Comparison of ENCODE assay signal across 11 cellular contexts in genomic region chr7:48389977-48390376, GRCh38.
DNase-seq lines count a peak whose midpoint lies in the region; ATAC-seq and TF ChIP-seq lines count a peak whose summit lies in the region.
"Had no signal": no experiment of that assay in that cellular context is flagged by ENCODE, and none has a peak within 500 bp of the region (broad histone marks: within the 10 kb centered on the region; RNA-seq: fewer than 3 reads in every experiment).

No MANE protein-coding gene starts in this region.

- H3K4me3 ChIP-seq in astrocyte of the spinal cord (ENCODE audit: low read depth, low read length), result no peak overlapping the region
- H3K4me3 ChIP-seq in mucosa of descending colon, result no peak overlapping the region
- no peak overlapping the region for H3K4me3 ChIP-seq in SJCRH30
- H3K4me3 ChIP-seq: thyroid gland had no signal

- H3K36me3 Mint-ChIP-seq in nephron progenitor cell (ENCODE audit: low read depth), result no peaks in the 10 kb centered on the region

- TF ChIP-seq CTCF in astrocyte of the spinal cord (IDR thresholded peaks at IDR 0.05; ENCODE audit: low read depth, low read length), result no peak
- TF ChIP-seq CTCF in mucosa of descending colon (IDR thresholded peaks at IDR 0.05), result no peak
- no peak for TF ChIP-seq CTCF in nephron progenitor cell (IDR thresholded peaks at IDR 0.05)

- no peaks in the 10 kb centered on the region for H3K9me3 ChIP-seq in mucosa of descending colon
- no peaks in the 10 kb centered on the region for H3K9me3 ChIP-seq in SJCRH30 (replicated peaks)
- H3K9me3 ChIP-seq: thyroid gland had no signal

- peak; percentile 45 for ATAC-seq in HG03575 (IDR thresholded peaks at IDR 0.05; ENCODE audit: extremely low read depth, insufficient number of reproducible peaks, low FRiP score, unreplicated experiment)
- ATAC-seq in mucosa of descending colon, result peak; percentile 25

- in situ Hi-C loops in astrocyte of the spinal cord (cut with HindIII; ENCODE audit: low sequenced_read_pairs), result no loop called here

- H3K4me1 Mint-ChIP-seq in nephron progenitor cell, result no peaks in the 10 kb centered on the region

- DNase-seq in EL, result peak; percentile 3
- peak; percentile 77 for DNase-seq in astrocyte of the spinal cord (ENCODE audit: low read depth, low spot score)
- peak in 1 of 3 donors; percentile 6 for DNase-seq in mucosa of descending colon
- DNase-seq in nephron progenitor cell, result no peak
- DNase-seq in SJCRH30, result no peak
- no peak for DNase-seq in DMS 273 (lab: John Stamatoyannopoulos, UW; ENCODE audit: unreplicated experiment)
- no peak for DNase-seq in NCI-H82 (lab: John Stamatoyannopoulos, UW)
- DNase-seq: stimulated activated CD4-positive, alpha-beta T cell treated with anti-CD3 and anti-CD28 coated beads, Interleukin-2, amount 100 ng/mL, for 24 hours; T1000; thyroid gland had no signal

- H3K4me3 Mint-ChIP-seq in nephron progenitor cell, result no peak overlapping the region

- H3K4me1 ChIP-seq in mucosa of descending colon (ENCODE audit: low read depth) (no peaks in the 10 kb centered on the region), SJCRH30 (no peaks in the 10 kb centered on the region)

- no peak overlapping the region for H3K27ac Mint-ChIP-seq in nephron progenitor cell

- intact Hi-C loops in mucosa of descending colon (cut with DNase I, micrococcal nuclease), result no loop called here

- H3K9me3 Mint-ChIP-seq in nephron progenitor cell, result no peaks in the 10 kb centered on the region

- no peak overlapping the region for H3K27ac ChIP-seq in SJCRH30
- H3K27ac ChIP-seq: thyroid gland had no signal

- peaks cover 3% of the 10 kb centered on the region for H3K27me3 Mint-ChIP-seq in nephron progenitor cell (ENCODE audit: low read depth, poor library complexity)

- H3K36me3 ChIP-seq in mucosa of descending colon (ENCODE audit: low read depth) (no peaks in the 10 kb centered on the region), SJCRH30 (no peaks in the 10 kb centered on the region)
- H3K36me3 ChIP-seq: thyroid gland had no signal

- no peaks in the 10 kb centered on the region for H3K27me3 ChIP-seq in SJCRH30
- H3K27me3 ChIP-seq: thyroid gland had no signal

Comparison
In these comparisons a context has a peak if more than half of its experiments do, and no peak if none do; other contexts are left out.
1. DNase-seq: peak in EL (single experiment) and astrocyte of the spinal cord (single experiment); none in nephron progenitor cell (single experiment), SJCRH30 (0 of 2), DMS 273 (single experiment) and NCI-H82 (single experiment).